ENCODE assay signal across 23 cellular contexts in genomic region chr15:36907295-36907694, GRCh38.
"Had no signal": no experiment of that assay in that cellular context is flagged by ENCODE, and none has a peak within 500 bp of the region (broad histone marks: within the 10 kb centered on the region; RNA-seq: fewer than 3 reads in every experiment).

No MANE protein-coding gene starts in this region.

- H3K27ac Mint-ChIP-seq: activated CD4-positive, alpha-beta memory T cell treated with anti-CD3 and anti-CD28 coated beads, Interleukin-2, amount 10 ng/mL, durations not matched to agents 7 days and 5 days; activated CD4-positive, alpha-beta T cell treated with anti-CD3 and anti-CD28 coated beads, Interleukin-2, amount 10 ng/mL, durations not matched to agents 7 days and 5 days; activated naive CD4-positive, alpha-beta T cell treated with anti-CD3 and anti-CD28 coated beads, Interleukin-2, amount 10 ng/mL, durations not matched to agents 7 days and 5 days; activated T-cell treated with anti-CD3 and anti-CD28 coated beads, Interleukin-2, amount 50 U/mL, for 24 hours; naive thymus-derived CD4-positive, alpha-beta T cell had no signal

- H3K27me3 Mint-ChIP-seq: activated CD4-positive, alpha-beta memory T cell treated with anti-CD3 and anti-CD28 coated beads, Interleukin-2, amount 10 ng/mL, durations not matched to agents 7 days and 5 days; activated CD4-positive, alpha-beta T cell treated with anti-CD3 and anti-CD28 coated beads, Interleukin-2, amount 10 ng/mL, durations not matched to agents 7 days and 5 days; activated naive CD4-positive, alpha-beta T cell treated with anti-CD3 and anti-CD28 coated beads, Interleukin-2, amount 10 ng/mL, durations not matched to agents 7 days and 5 days had no signal

- ATAC-seq: foreskin keratinocyte; heart right ventricle; left colon; naive thymus-derived CD4-positive, alpha-beta T cell; right cardiac atrium had no signal

- H3K4me3 ChIP-seq: esophagus muscularis mucosa, heart right ventricle, tibial nerve had no signal

- H3K4me1 ChIP-seq: tibial nerve had no signal

- H3K9me3 ChIP-seq: esophagus muscularis mucosa, heart right ventricle, tibial nerve had no signal

- H3K4me1 Mint-ChIP-seq: activated CD4-positive, alpha-beta memory T cell treated with anti-CD3 and anti-CD28 coated beads, Interleukin-2, amount 10 ng/mL, durations not matched to agents 7 days and 5 days; activated CD4-positive, alpha-beta T cell treated with anti-CD3 and anti-CD28 coated beads, Interleukin-2, amount 10 ng/mL, durations not matched to agents 7 days and 5 days; activated naive CD4-positive, alpha-beta T cell treated with anti-CD3 and anti-CD28 coated beads, Interleukin-2, amount 10 ng/mL, durations not matched to agents 7 days and 5 days; naive thymus-derived CD4-positive, alpha-beta T cell had no signal

- H3K27me3 ChIP-seq: brain microvascular endothelial cell, esophagus muscularis mucosa, foreskin keratinocyte, heart right ventricle, tibial nerve had no signal

- H3K36me3 ChIP-seq: brain microvascular endothelial cell, esophagus muscularis mucosa, heart right ventricle, tibial nerve had no signal

- H3K36me3 Mint-ChIP-seq: activated naive CD4-positive, alpha-beta T cell treated with anti-CD3 and anti-CD28 coated beads, Interleukin-2, amount 10 ng/mL, durations not matched to agents 7 days and 5 days; naive thymus-derived CD4-positive, alpha-beta T cell had no signal

- DNase-seq: activated CD4-positive, alpha-beta memory T cell treated with anti-CD3 and anti-CD28 coated beads, Interleukin-2, amount 10 ng/mL, durations not matched to agents 7 days and 5 days; activated CD4-positive, alpha-beta T cell treated with anti-CD3 and anti-CD28 coated beads, Interleukin-2, amount 10 ng/mL, durations not matched to agents 7 days and 5 days; activated CD4-positive, CD25-positive, alpha-beta regulatory T cell treated with anti-CD3 and anti-CD28 coated beads, Interleukin-2, amount 50 U/mL, for 72 hours; activated CD8-positive, alpha-beta memory T cell treated with anti-CD3 and anti-CD28 coated beads, Interleukin-2, amount 50 U/mL, for 48 hours; activated gamma-delta T cell; activated naive CD4-positive, alpha-beta T cell treated with anti-CD3 and anti-CD28 coated beads, Interleukin-2, amount 10 ng/mL, durations not matched to agents 7 days and 5 days; activated T-cell treated with anti-CD3 and anti-CD28 coated beads, Interleukin-2, amount 50 U/mL, for 24 hours; amniotic stem cell; brain microvascular endothelial cell; caudate nucleus; foreskin keratinocyte; heart right ventricle; left colon; mammary epithelial cell; midbrain; naive thymus-derived CD4-positive, alpha-beta T cell; right cardiac atrium; stimulated activated naive CD4-positive, alpha-beta T cell treated with Interleukin-2 at 50 U/mL for 16 hours; T-helper 9 cell; WERI-Rb-1 had no signal

- H3K27ac ChIP-seq: brain microvascular endothelial cell, esophagus muscularis mucosa, foreskin keratinocyte, heart right ventricle, tibial nerve, WERI-Rb-1 had no signal

- H3K4me3 Mint-ChIP-seq: activated CD4-positive, alpha-beta memory T cell treated with anti-CD3 and anti-CD28 coated beads, Interleukin-2, amount 10 ng/mL, durations not matched to agents 7 days and 5 days; activated CD4-positive, alpha-beta T cell treated with anti-CD3 and anti-CD28 coated beads, Interleukin-2, amount 10 ng/mL, durations not matched to agents 7 days and 5 days; activated naive CD4-positive, alpha-beta T cell treated with anti-CD3 and anti-CD28 coated beads, Interleukin-2, amount 10 ng/mL, durations not matched to agents 7 days and 5 days; activated T-cell treated with anti-CD3 and anti-CD28 coated beads, Interleukin-2, amount 50 U/mL, for 24 hours; naive thymus-derived CD4-positive, alpha-beta T cell; neural crest cell had no signal

- H3K9me3 Mint-ChIP-seq: activated CD4-positive, alpha-beta memory T cell treated with anti-CD3 and anti-CD28 coated beads, Interleukin-2, amount 10 ng/mL, durations not matched to agents 7 days and 5 days; activated CD4-positive, alpha-beta T cell treated with anti-CD3 and anti-CD28 coated beads, Interleukin-2, amount 10 ng/mL, durations not matched to agents 7 days and 5 days; activated naive CD4-positive, alpha-beta T cell treated with anti-CD3 and anti-CD28 coated beads, Interleukin-2, amount 10 ng/mL, durations not matched to agents 7 days and 5 days; activated T-cell treated with anti-CD3 and anti-CD28 coated beads, Interleukin-2, amount 50 U/mL, for 24 hours; naive thymus-derived CD4-positive, alpha-beta T cell; neural crest cell had no signal
